In the genomic region with DNA sequence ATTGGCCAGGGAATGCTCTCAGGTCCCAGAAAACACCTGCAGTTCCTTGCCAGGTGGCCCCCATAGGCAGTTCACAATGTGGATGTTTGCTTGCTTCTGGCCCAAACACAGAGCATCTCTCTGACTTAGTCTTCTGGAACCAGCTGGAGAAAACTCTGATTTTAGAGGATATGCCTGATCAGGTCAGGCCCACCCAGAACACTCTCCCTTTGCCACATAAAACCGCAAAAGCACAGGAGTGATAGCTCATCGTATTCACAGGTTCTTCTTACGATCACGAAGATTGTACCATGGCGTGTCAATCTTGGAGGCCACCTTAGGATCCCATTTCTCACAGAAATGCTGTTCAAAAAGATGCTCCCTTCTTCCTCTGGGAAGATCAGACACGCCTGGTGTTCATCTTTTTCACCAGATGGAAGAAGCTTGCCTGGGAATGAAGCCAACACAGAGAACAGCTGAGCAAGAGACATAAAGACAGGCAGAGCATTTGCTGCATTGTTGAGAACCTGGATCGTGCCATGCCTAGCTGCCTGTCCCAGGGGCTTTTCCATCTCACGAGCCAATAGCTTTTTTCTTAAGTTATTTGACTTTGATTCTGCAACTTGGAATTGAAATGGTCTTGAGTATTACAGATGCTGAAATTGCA, we compare ENCODE assay signal across 18 cellular contexts. TPM values are rescaled to one million over a fixed set of nuclear protein-coding genes. Genes with fewer than 3 reads are reported as not detected.
A peak's percentile ranks its signal among the peaks of the same experiment; 100 is the strongest.
DNase-seq lines count a peak whose midpoint lies in the region; TF ChIP-seq lines count a peak whose summit lies in the region.
"Had no signal": no experiment of that assay in that cellular context is flagged by ENCODE, and none has a peak within 500 bp of the region (broad histone marks: within the 10 kb centered on the region; RNA-seq: fewer than 3 reads in every experiment).

No MANE protein-coding gene starts in this region.

- H3K9me3 ChIP-seq in breast epithelium (no peaks in the 10 kb centered on the region), esophagus squamous epithelium (no peaks in the 10 kb centered on the region)
- H3K9me3 ChIP-seq: body of pancreas had no signal

- TF ChIP-seq POLR2A in breast epithelium (IDR thresholded peaks at IDR 0.05) (no peak), lower leg skin (IDR thresholded peaks at IDR 0.05) (no peak), esophagus squamous epithelium (IDR thresholded peaks at IDR 0.05) (no peak)

- H3K27me3 ChIP-seq in breast epithelium (no peaks in the 10 kb centered on the region), esophagus squamous epithelium (no peaks in the 10 kb centered on the region)
- H3K27me3 ChIP-seq: body of pancreas had no signal

- H3K4me3 ChIP-seq in fibroblast of mammary gland (ENCODE audit: control insufficient read depth, low read depth, low read length): no peak overlapping the region
- no peak overlapping the region for H3K4me3 ChIP-seq in breast epithelium
- H3K4me3 ChIP-seq in lower leg skin (ENCODE audit: low read depth, poor library complexity, severe bottlenecking): no peak overlapping the region
- H3K4me3 ChIP-seq in esophagus squamous epithelium: no peak overlapping the region
- H3K4me3 ChIP-seq: body of pancreas had no signal

- H3K27ac ChIP-seq in breast epithelium (no peak overlapping the region), esophagus squamous epithelium (no peak overlapping the region)
- H3K27ac ChIP-seq: body of pancreas had no signal

- H3K4me1 ChIP-seq in breast epithelium (no peaks in the 10 kb centered on the region), esophagus squamous epithelium (peaks cover 0 to 9% (median 3%) of the 10 kb centered on the region in 3 donors)

- H3K36me3 ChIP-seq in breast epithelium: no peaks in the 10 kb centered on the region
- no peaks in the 10 kb centered on the region for H3K36me3 ChIP-seq in esophagus squamous epithelium

- 50 to 59% methylated on average over 8 of the region's 8 CpGs for WGBS in lower leg skin, 2 donors
- 46 to 73% methylated on average over 8 of the region's 8 CpGs for WGBS in esophagus squamous epithelium, 2 donors

- TF ChIP-seq CTCF in fibroblast of mammary gland (conservative IDR thresholded peaks at IDR 0.05; ENCODE audit: control insufficient read depth, insufficient read depth, low read depth, low read length) (no peak), breast epithelium (IDR thresholded peaks at IDR 0.05) (no peak), lower leg skin (IDR thresholded peaks at IDR 0.05) (no peak), esophagus squamous epithelium (IDR thresholded peaks at IDR 0.05) (no peak)

- peak; percentile 45 for DNase-seq in NCI-H345 (lab: John Stamatoyannopoulos, UW)
- no peak for DNase-seq in NCI-H345 treated with DMSO at 0.1 percent for 48 hours (lab: John Stamatoyannopoulos, UW; ENCODE audit: unreplicated experiment)
- peak; percentile 40 for DNase-seq in NCI-H82 treated with DMSO at 0.1 percent for 48 hours (lab: John Stamatoyannopoulos, UW; ENCODE audit: unreplicated experiment)
- peak; percentile 37 for DNase-seq in fibroblast of mammary gland (ENCODE audit: low read depth)
- DNase-seq in breast epithelium (ENCODE audit: low spot score in 2 of 2): no peak
- no peak for DNase-seq in HT-29 (ENCODE audit: low spot score)
- no peak for DNase-seq in lower leg skin (ENCODE audit: low spot score in 2 of 2)
- no peak for DNase-seq in esophagus squamous epithelium (lab: John Stamatoyannopoulos, UW)
- DNase-seq: activated B cell treated with CpG ODN at 0.5 μM for 24 hours; activated naive CD4-positive, alpha-beta T cell treated with Interleukin-2 at 50 U/mL for 16 hours; body of pancreas; CD8-positive, alpha-beta T cell; GDM1; NCI-H2081 treated with DMSO at 0.1 percent for 48 hours; T-cell had no signal

- intact Hi-C loops in breast epithelium (cut with DNase I; ENCODE audit: low total_unique reads) (no loop called here), lower leg skin (cut with DNase I; ENCODE audit: low total_unique reads) (loop anchor here (10.0 kb wide), 2 partner anchors 265 to 465 kb away; no protein-coding TSS in a partner anchor), esophagus squamous epithelium (cut with DNase I) (loop anchor here (10.0 kb wide), 2 partner anchors 265 to 465 kb away; no protein-coding TSS in a partner anchor)

RNA-seq across cellular contexts. Expression of gene CD247, which starts 11.6 kb away (rescaled TPM):
- total RNA-seq in breast epithelium (1 to 10 TPM in 2 of 3 donors, under 1 TPM in 1; 0.80 to 2.0 (median 2.0) TPM), lower leg skin (under 1 TPM in 3 of 4 donors, not detected in 1; 0.27 to 0.61 (median 0.58) TPM), esophagus squamous epithelium (1 to 10 TPM in 3 of 4 donors, under 1 TPM in 1; 0.68 to 3.5 (median 3.1) TPM)
- not detected in 2 replicates for total RNA-seq in HT-29 (2014; rRNA removed; shearing (Covaris generic))
- total RNA-seq: A172, lung microvascular endothelial cell, renal cortical epithelial cell had no signal

RNA-seq across cellular contexts. Expression of gene CREG1, which starts 23.6 kb away (rescaled TPM):
- total RNA-seq in breast epithelium: 100 to 1,000 TPM; 156 to 444 (median 190) TPM
- 27.4 and 31.9 TPM in 2 replicates for total RNA-seq in HT-29 (2014; rRNA removed; shearing (Covaris generic))
- 100 to 1,000 TPM; 196 to 467 (median 339) TPM for total RNA-seq in lower leg skin
- 100 to 1,000 TPM; 110 to 203 (median 175) TPM for total RNA-seq in esophagus squamous epithelium

Comparison
In these comparisons a context has a peak if more than half of its experiments do, and no peak if none do; other contexts are left out.
1. DNase-seq: peak in NCI-H345 (single experiment), NCI-H82 treated with DMSO at 0.1 percent for 48 hours (single experiment) and fibroblast of mammary gland (single experiment); none in NCI-H345 treated with DMSO at 0.1 percent for 48 hours (single experiment), breast epithelium (0 of 2), HT-29 (single experiment), lower leg skin (0 of 2) and esophagus squamous epithelium (single experiment).